In the genomic region with DNA sequence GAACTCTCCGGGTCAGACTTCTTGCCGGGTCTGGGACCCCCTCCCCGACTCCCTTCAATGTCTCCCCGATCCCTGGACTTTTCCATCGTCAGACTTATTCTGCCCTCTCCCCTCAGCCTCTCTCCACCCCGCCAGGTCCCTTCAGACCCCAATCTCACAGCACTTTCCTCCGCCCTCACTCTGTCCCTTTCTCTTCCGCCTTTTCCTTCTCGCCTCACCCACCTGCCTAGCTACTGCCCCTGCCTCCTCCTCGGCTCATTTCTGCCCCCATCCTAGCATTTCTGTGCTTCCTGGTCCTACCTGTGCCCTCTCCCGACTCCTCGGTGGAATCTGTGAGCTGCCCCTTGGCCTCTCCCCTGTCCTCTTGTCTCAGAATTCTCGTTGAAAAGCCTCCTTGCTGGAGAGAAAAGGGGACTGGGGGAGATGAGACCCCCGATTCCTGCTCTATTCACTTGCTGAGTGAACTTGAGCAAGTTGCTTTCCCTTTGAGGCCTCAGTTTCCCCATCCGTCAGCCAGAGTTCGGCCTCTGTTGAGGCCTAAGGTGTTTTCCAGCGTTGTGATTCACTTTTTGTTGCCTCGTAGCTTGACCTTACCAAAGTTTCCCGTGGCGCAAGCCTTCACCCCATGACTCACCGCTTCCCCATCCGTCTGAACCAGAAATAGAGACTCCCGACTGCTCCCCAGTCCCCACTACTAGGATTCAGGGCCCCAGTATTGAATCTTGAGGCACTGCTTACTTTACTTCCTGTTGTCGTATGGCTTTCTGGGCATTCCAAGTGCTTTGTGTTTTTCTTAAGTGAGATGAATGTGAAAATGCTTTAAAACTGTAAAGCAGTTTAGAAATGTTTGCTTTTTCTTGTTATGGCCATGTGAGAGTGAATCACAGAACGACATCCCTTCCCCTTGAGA, we compare ENCODE assay signal across 8 cellular contexts. TPM values are rescaled to one million over a fixed set of nuclear protein-coding genes. Genes with fewer than 3 reads are reported as not detected.
A peak's percentile ranks its signal among the peaks of the same experiment; 100 is the strongest.
DNase-seq lines count a peak whose midpoint lies in the region; ATAC-seq, FAIRE-seq and TF ChIP-seq lines count a peak whose summit lies in the region.

No MANE protein-coding gene starts in this region.

- H3K36me3 ChIP-seq in breast epithelium (no peaks in the 10 kb centered on the region), kidney (ENCODE audit: control insufficient read depth in 1 of 2, insufficient read depth in 2 of 2, low read length in 2 of 2) (peaks cover 0 to 4% of the 10 kb centered on the region in 2 donors)

- H3K9ac ChIP-seq in kidney (ENCODE audit: low read length in 2 of 2) = peak overlapping the region; percentile 97 to 98

- H3K4me1 ChIP-seq in breast epithelium (peaks cover 4 to 13% of the 10 kb centered on the region in 2 donors), kidney (ENCODE audit: control insufficient read depth in 1 of 2, insufficient read depth in 1 of 2, low read depth in 1 of 2, low read length in 2 of 2) (peaks cover 4 to 24% of the 10 kb centered on the region in 2 donors)

- peak; percentile 50 for DNase-seq in GM12865 (ENCODE audit: low read depth)
- DNase-seq in SW480 (ENCODE audit: low spot score) = peak; percentile 83
- DNase-seq in breast epithelium (ENCODE audit: low spot score in 2 of 2) = peak; percentile 59 to 64
- DNase-seq in kidney = no peak
- peak; percentile 62 for DNase-seq in stimulated activated CD4-positive, alpha-beta T cell treated with anti-CD3 and anti-CD28 coated beads, Interleukin-15, amount 100 ng/mL, for 24 hours
- DNase-seq in DMS114 treated with DMSO at 0.1 percent for 48 hours (lab: John Stamatoyannopoulos, UW; ENCODE audit: unreplicated experiment) = no peak

- no peak for FAIRE-seq in kidney (lab: Jason Lieb, UNC)

- no peaks in the 10 kb centered on the region for H3K27me3 ChIP-seq in breast epithelium

- H3K4me3 ChIP-seq in GM12865 (ENCODE audit: low read depth, low read length) (peak overlapping the region; percentile 87), breast epithelium (peak overlapping the region; percentile 78 to 86 (median 80)), kidney (ENCODE audit: low read length in 2 of 2) (peak overlapping the region; percentile 90 to 97)

- no peak for TF ChIP-seq CTCF in GM12865 (IDR thresholded peaks at IDR 0.05; ENCODE audit: insufficient read depth, low read depth, low read length, missing control alignments)
- TF ChIP-seq CTCF in breast epithelium (IDR thresholded peaks at IDR 0.05) = no peak
- TF ChIP-seq CTCF in kidney (IDR thresholded peaks at IDR 0.05; ENCODE audit: borderline replicate concordance, extremely low read depth, insufficient read depth) = no peak

- H3K27ac ChIP-seq in breast epithelium (peak overlapping the region; percentile 95 to 99), kidney (ENCODE audit: low read depth in 2 of 2, low read length in 2 of 2) (peak overlapping the region; percentile 89 to 94)

- no peaks in the 10 kb centered on the region for H3K9me3 ChIP-seq in breast epithelium
- H3K9me3 ChIP-seq in kidney (ENCODE audit: control insufficient read depth in 1 of 2, low read length in 2 of 2) = no peaks in the 10 kb centered on the region

- TF ChIP-seq POLR2A in breast epithelium (IDR thresholded peaks at IDR 0.05) = no peak

- intact Hi-C loops in breast epithelium (cut with DNase I; ENCODE audit: low total_unique reads) = no loop called here
- intact Hi-C loops in kidney (cut with DNase I) = no loop called here

- ATAC-seq in HG03354 (IDR thresholded peaks at IDR 0.05; ENCODE audit: poor library complexity, severe bottlenecking, unreplicated experiment) = peak; percentile 25
- no peak for ATAC-seq in HG02981 (IDR thresholded peaks at IDR 0.05; ENCODE audit: unreplicated experiment)

RNA-seq across cellular contexts. Expression of a gene that starts 0.9 kb away (rescaled TPM):
- total RNA-seq in breast epithelium (100 to 1,000 TPM in 1 of 3 donors, 10 to 100 TPM in 2; 76.4 to 106 (median 95.4) TPM), kidney (104 TPM)
- polyA plus RNA-seq in kidney (ENCODE audit: insufficient read depth, low read depth, low replicate concordance) = 137 TPM

Comparison
In these comparisons a context has a peak if more than half of its experiments do, and no peak if none do; other contexts are left out.
1. DNase-seq: peak in GM12865 (single experiment), SW480 (single experiment), breast epithelium (2 of 2) and stimulated activated CD4-positive, alpha-beta T cell treated with anti-CD3 and anti-CD28 coated beads, Interleukin-15, amount 100 ng/mL, for 24 hours (single experiment); none in kidney (single experiment) and DMS114 treated with DMSO at 0.1 percent for 48 hours (single experiment).
2. Peak in every context shown above with its lines, with median percentiles within 50 percentile points of each other: H3K4me3 ChIP-seq.